ENCODE assay signal across 30 cellular contexts in the genomic region with DNA sequence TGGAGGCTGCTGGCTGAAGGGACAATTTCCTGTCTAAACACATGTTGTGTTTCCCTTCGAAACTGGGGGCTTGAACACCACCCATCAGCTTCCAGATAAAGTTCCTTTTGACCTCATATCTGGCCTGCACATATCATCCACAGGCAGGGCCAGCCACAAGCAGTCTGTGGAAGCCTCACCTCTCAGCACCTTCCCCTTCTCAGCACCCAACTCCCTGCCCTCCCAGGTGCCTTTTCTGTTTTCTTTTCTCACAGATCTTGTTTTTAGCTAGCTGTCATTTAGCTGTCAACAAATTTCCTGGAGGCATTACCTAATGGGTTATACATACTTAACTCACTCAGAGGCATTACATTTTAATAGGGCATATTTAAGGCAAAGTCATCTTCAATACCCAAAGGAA.
"Had no signal": no experiment of that assay in that cellular context is flagged by ENCODE, and none has a peak within 500 bp of the region (broad histone marks: within the 10 kb centered on the region; RNA-seq: fewer than 3 reads in every experiment).

No MANE protein-coding gene starts in this region.

- H3K4me3 ChIP-seq: left lung, lower lobe of right lung, mucosa of descending colon, psoas muscle, sigmoid colon, suprapubic skin, tibial artery had no signal

- ATAC-seq: activated CD4-positive, CD25-positive, alpha-beta regulatory T cell treated with anti-CD3 and anti-CD28 coated beads, Interleukin-2, amount 50 U/mL, for 24 hours; effector memory CD8-positive, alpha-beta T cell; esophagus mucosa; left lung; lower lobe of right lung; mucosa of descending colon; natural killer cell treated with Interleukin-12 subunit alpha and Interleukin-12 subunit beta and Interleukin-15 and Interleukin-18, amount 100 ng/mL, for 72 hours; psoas muscle; stimulated activated naive B cell treated with anti-CD40 and anti-IgM and Interleukin-4, amounts not matched to agents 10 μg/mL and 1 μg/mL and 100 μg/mL, for 72 hours; T-helper 17 cell had no signal

- DNase-seq: activated CD4-positive, alpha-beta T cell treated with anti-CD3 and anti-CD28 coated beads for 48 hours; activated CD4-positive, alpha-beta T cell treated with anti-CD3 and anti-CD28 coated beads, Interleukin-2, amount 50 U/mL, for 48 hours; activated CD8-positive, alpha-beta memory T cell treated with anti-CD3 and anti-CD28 coated beads for 24 hours; activated effector memory CD4-positive, alpha-beta T cell treated with Interleukin-2 at 50 U/mL for 16 hours; activated naive CD4-positive, alpha-beta T cell treated with Interleukin-2 at 50 U/mL for 16 hours; anterior cingulate cortex; cortex of kidney; effector memory CD8-positive, alpha-beta T cell; foreskin fibroblast; head of caudate nucleus; hippocampal formation; kidney glomerular epithelial cell; left lung; lower lobe of right lung; mucosa of descending colon; psoas muscle; sigmoid colon; small intestine; stimulated activated CD4-positive, alpha-beta T cell treated with anti-CD3 and anti-CD28 coated beads, Interleukin-1b, Interleukin-23, amount 100 ng/mL, for 48 hours; stimulated activated CD4-positive, alpha-beta T cell treated with anti-CD3 and anti-CD28 coated beads, Interleukin-4, amount 100 ng/mL, for 4 hours; stimulated activated CD8-positive, alpha-beta memory T cell treated with anti-CD3 and anti-CD28 coated beads, Interleukin-4, amount 100 ng/mL, for 48 hours; stimulated activated naive B cell treated with anti-CD40 and anti-IgM and Interleukin-4, amounts not matched to agents 10 μg/mL and 1 μg/mL and 100 μg/mL, for 72 hours; T-helper 17 cell; T1000; tibial artery; WERI-Rb-1 had no signal

- H3K27ac ChIP-seq: left lung, lower lobe of right lung, psoas muscle, sigmoid colon, suprapubic skin, tibial artery, WERI-Rb-1 had no signal

- H3K9me3 ChIP-seq: left lung, lower lobe of right lung, mucosa of descending colon, psoas muscle, sigmoid colon, suprapubic skin, tibial artery had no signal

- H3K27me3 ChIP-seq: left lung, sigmoid colon, suprapubic skin, tibial artery had no signal

- H3K36me3 ChIP-seq: left lung, lower lobe of right lung, sigmoid colon, suprapubic skin, tibial artery, WERI-Rb-1 had no signal

- H3K4me1 ChIP-seq: left lung, lower lobe of right lung, sigmoid colon, tibial artery had no signal
